8 cellular contexts compared by ENCODE assay signal in the genomic region with DNA sequence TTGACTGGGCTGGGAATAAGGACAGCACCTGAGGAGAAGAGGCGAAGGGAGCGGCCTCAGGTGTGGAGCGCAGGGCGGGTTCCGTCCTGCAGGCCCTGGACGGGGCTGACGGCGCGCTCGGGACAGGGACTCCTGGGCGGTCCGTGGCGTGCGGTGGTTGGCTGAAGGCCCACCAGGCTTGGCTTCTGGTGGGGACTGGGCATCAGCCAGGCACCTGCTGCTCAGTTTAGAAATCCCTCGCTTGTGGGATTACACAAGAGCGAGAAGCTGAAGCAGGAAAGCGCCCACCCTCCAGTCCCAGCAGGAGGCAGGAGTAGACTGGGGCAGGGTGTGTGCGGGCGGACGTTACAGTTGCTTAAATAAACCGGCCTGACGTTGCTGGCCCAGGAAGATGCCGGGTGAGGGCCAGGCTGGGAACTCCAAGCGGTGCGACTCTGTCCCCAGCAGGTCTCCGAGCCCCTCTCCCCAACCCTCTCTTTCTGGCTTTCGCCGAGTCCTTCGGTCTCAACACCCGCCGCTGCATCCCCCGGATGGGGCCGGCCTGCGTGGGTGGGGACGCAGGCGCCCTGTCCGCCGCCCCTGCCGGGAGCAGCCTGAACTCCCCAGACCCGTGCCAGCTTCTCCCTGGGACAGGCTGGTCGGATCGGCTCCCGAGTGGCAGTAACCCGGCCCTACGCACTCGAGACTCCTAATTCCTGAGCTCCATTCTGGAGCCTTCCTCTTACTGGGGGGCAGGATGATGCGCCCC. TPM values are rescaled to one million over a fixed set of nuclear protein-coding genes. Genes with fewer than 3 reads are reported as not detected.
A peak's percentile ranks its signal among the peaks of the same experiment; 100 is the strongest.
DNase-seq lines count a peak whose midpoint lies in the region; ATAC-seq and TF ChIP-seq lines count a peak whose summit lies in the region.

No MANE protein-coding gene starts in this region.

- in situ Hi-C loops in IMR-90 (cut with MboI; ENCODE audit: low sequenced_read_pairs) = no loop called here

- no peak overlapping the region for H3K18ac ChIP-seq in IMR-90 (ENCODE audit: low read depth, low read length)

- dilution Hi-C loops in IMR-90 (cut with HindIII; ENCODE audit: low sequenced_read_pairs, unreplicated experiment) = no loop called here

- no TSS peak for BruUV-seq in IMR-90 (replicated peaks; lab: Mats Ljungman, UMichigan)

- H3K79me1 ChIP-seq in IMR-90 (ENCODE audit: low read depth in 1 of 2, low read length in 2 of 2) = peaks cover 4 to 11% of the 10 kb centered on the region in 2 experiments; a peak in 3 of 4 replicates

- intact Hi-C loops in IMR-90 (cut with micrococcal nuclease) = loop anchor here (1.0 to 10.0 kb wide), 3 partner anchors 134 to 244 kb away; a partner anchor contains a TSS
- intact Hi-C loops in Right ventricle myocardium inferior (cut with DNase I) = loop anchor here (2.0 kb wide), 1 partner anchor 18 kb away; a partner anchor contains a TSS

- POLR2A ChIA-PET in IMR-90 (lab: Charles Lee; ENCODE audit: unreplicated experiment) = interaction anchor here (1.0 kb wide), 1 partner anchor 8 kb away, joined by 4 read pairs; a partner anchor contains a TSS

- H3K56ac ChIP-seq in IMR-90 (ENCODE audit: extremely low read depth, insufficient read depth, low read length) = no peak overlapping the region

- peaks cover 14% of the 10 kb centered on the region for H3K4me1 ChIP-seq in IMR-90 (ENCODE audit: control insufficient read depth, insufficient read depth, low read length)
- H3K4me1 ChIP-seq in parathyroid adenoma = peaks cover 19% of the 10 kb centered on the region

- peak overlapping the region; percentile 70 for H3K27ac Mint-ChIP-seq in activated naive CD8-positive, alpha-beta T cell

- H3K27ac ChIP-seq in IMR-90 (ENCODE audit: insufficient read depth, low read length) = peak overlapping the region; percentile 65; the same call in 1 of the 2 replicates
- peak overlapping the region; percentile 90 for H3K27ac ChIP-seq in parathyroid adenoma

- no peak overlapping the region for H2BK120ac ChIP-seq in IMR-90 (ENCODE audit: low read depth, low read length)

- H3K4me1 Mint-ChIP-seq in activated naive CD8-positive, alpha-beta T cell (ENCODE audit: low read depth) = peaks cover 31% of the 10 kb centered on the region

- H2AFZ ChIP-seq in IMR-90 (replicated peaks; ENCODE audit: low read length, poor library complexity) = peak overlapping the region; percentile 97
- H2AFZ ChIP-seq in parathyroid adenoma = peak overlapping the region; percentile 99

- H3K4me2 ChIP-seq in IMR-90 (ENCODE audit: low read depth, low read length) (peak overlapping the region; percentile 88), parathyroid adenoma (ENCODE audit: low read length) (peak overlapping the region; percentile 92)

- H4K5ac ChIP-seq in IMR-90 (ENCODE audit: low read depth, low read length) = no peak overlapping the region; the same call in 1 of the 2 replicates

- H3K4me3 ChIP-seq in IMR-90 (ENCODE audit: insufficient read depth, low read depth, low read length) (peak overlapping the region; percentile 81), parathyroid adenoma (ENCODE audit: low read depth, low read length) (peak overlapping the region; percentile 76)

- no peak overlapping the region; the same call in 1 of the 2 replicates for H4K91ac ChIP-seq in IMR-90 (ENCODE audit: insufficient read depth, low read depth, low read length)

- H3K9me3 ChIP-seq in IMR-90 (ENCODE audit: control insufficient read depth, insufficient read depth, low read length) (no peaks in the 10 kb centered on the region), parathyroid adenoma (ENCODE audit: control insufficient read depth, low read length) (no peaks in the 10 kb centered on the region)

- H3K9ac ChIP-seq in IMR-90 (ENCODE audit: low read depth, low read length) (peak overlapping the region; percentile 74), parathyroid adenoma (peak overlapping the region; percentile 89)

- no peak overlapping the region for H2BK20ac ChIP-seq in IMR-90 (ENCODE audit: low read depth, low read length)

- peak overlapping the region; percentile 28 for H2BK5ac ChIP-seq in IMR-90 (ENCODE audit: low read depth, low read length, poor library complexity, severe bottlenecking)

- H3K79me2 ChIP-seq in parathyroid adenoma = no peaks in the 10 kb centered on the region

- peak; percentile 63 for TF ChIP-seq RAD21 in IMR-90 (IDR thresholded peaks at IDR 0.05; ENCODE audit: low read length)

- H3K36me3 ChIP-seq in IMR-90 (ENCODE audit: control insufficient read depth, insufficient read depth, low read length) = peaks cover 16% of the 10 kb centered on the region
- H3K36me3 ChIP-seq in parathyroid adenoma (ENCODE audit: control insufficient read depth, insufficient read depth, low read length) = no peaks in the 10 kb centered on the region

- peak; percentile 20 for ATAC-seq in GM21526 (IDR thresholded peaks at IDR 0.05; ENCODE audit: low FRiP score, unreplicated experiment)
- peak; percentile 70 for ATAC-seq in IMR-90 (ENCODE audit: low read depth)
- ATAC-seq in Right ventricle myocardium inferior = peak; percentile 38
- ATAC-seq in HG03378 (IDR thresholded peaks at IDR 0.05; ENCODE audit: unreplicated experiment) = no peak

- peak; percentile 78 for DNase-seq in EH (ENCODE audit: low read depth)
- DNase-seq in IMR-90 = peak; percentile 76
- DNase-seq in SIG-M5 treated with dmso at 0.1 percent for 504 hours (lab: John Stamatoyannopoulos, UW; ENCODE audit: unreplicated experiment) = peak; percentile 95
- DNase-seq in Right ventricle myocardium inferior (ENCODE audit: missing footprints) = peak; percentile 79

- no peaks in the 10 kb centered on the region for H3K36me3 Mint-ChIP-seq in activated naive CD8-positive, alpha-beta T cell

- H3K27me3 ChIP-seq in IMR-90 (ENCODE audit: control insufficient read depth, insufficient read depth, low read length) (no peaks in the 10 kb centered on the region), parathyroid adenoma (ENCODE audit: control insufficient read depth, insufficient read depth, low read length) (no peaks in the 10 kb centered on the region)

- peak overlapping the region; percentile 47 to 77; a peak in 3 of 4 replicates for H4K8ac ChIP-seq in IMR-90 (ENCODE audit: low read depth in 2 of 2, low read length in 2 of 2)

- peak overlapping the region; percentile 28 for H3K4ac ChIP-seq in IMR-90 (ENCODE audit: low read depth, low read length)

- H3K14ac ChIP-seq in IMR-90 (replicated peaks; ENCODE audit: low read depth, low read length) = no peak overlapping the region

- H3K23ac ChIP-seq in IMR-90 (ENCODE audit: low read depth, low read length) = peak overlapping the region; percentile 77; the same call in 1 of the 2 replicates

- no peaks in the 10 kb centered on the region; the same call in none of the 2 replicates for H4K20me1 ChIP-seq in IMR-90 (ENCODE audit: insufficient read depth, low read length)

- H3K9me3 Mint-ChIP-seq in activated naive CD8-positive, alpha-beta T cell (ENCODE audit: low read depth) = no peaks in the 10 kb centered on the region

- no peak overlapping the region for H2BK15ac ChIP-seq in IMR-90 (ENCODE audit: low read depth, low read length)

- 0 out of 2 replicates have a peak, but pooled peaks cover 8% of the 10 kb centered on the region for H3K9me1 ChIP-seq in IMR-90 (ENCODE audit: insufficient read depth, low read length)

- peak overlapping the region; percentile 90 for H2AK9ac ChIP-seq in IMR-90 (replicated peaks; ENCODE audit: low read depth, low read length, poor library complexity)

- TF ChIP-seq CTCF in IMR-90 (conservative IDR thresholded peaks at IDR 0.05; ENCODE audit: low read depth, low read length) (peak; percentile 63), parathyroid adenoma (IDR thresholded peaks at IDR 0.05) (peak; percentile 24)

- peak; percentile 79; the same call in 1 of the 2 replicates for TF ChIP-seq POLR2A in IMR-90 (IDR thresholded peaks at IDR 0.05; ENCODE audit: low read depth, low read length)

- peak overlapping the region; percentile 88 for H3K4me3 Mint-ChIP-seq in activated naive CD8-positive, alpha-beta T cell

- CTCF ChIA-PET in IMR-90 (lab: Yijun Ruan, JAX) = interaction anchor here (0.6 to 3.2 kb wide), 14 partner anchors 9 to 140 kb away, joined by 3 to 18 read pairs (median 4); a partner anchor contains a TSS

- 2% methylated on average over 29 of the region's 47 CpGs; no CpG with 5 or more reads in 1 of the 2 experiments for WGBS in IMR-90 (ENCODE audit: extremely low coverage in 2 of 2, insufficient read length in 1 of 2), 2 experiments

- H2AK5ac ChIP-seq in IMR-90 (ENCODE audit: low read depth, low read length) = no peak overlapping the region

- no peaks in the 10 kb centered on the region for H3K27me3 Mint-ChIP-seq in activated naive CD8-positive, alpha-beta T cell

TF ChIP-seq in IMR-90, 13 proteins besides CTCF, POLR2A, EP300 and RAD21 (continues in another document):
- TF ChIP-seq RFX5 (IDR thresholded peaks at IDR 0.05; ENCODE audit: low read depth, low read length) (no peak), MXI1 (IDR thresholded peaks at IDR 0.05; ENCODE audit: borderline replicate concordance, low read depth, low read length) (no peak; the same call in 1 of the 2 replicates), RCOR1 (IDR thresholded peaks at IDR 0.05; ENCODE audit: insufficient replicate concordance, low read length) (peak; percentile 11), MAFK (IDR thresholded peaks at IDR 0.05; ENCODE audit: low read depth, low read length) (no peak), BHLHE40 (IDR thresholded peaks at IDR 0.05; ENCODE audit: low read depth, low read length) (peak; percentile 44; the same call in 1 of the 2 replicates), MAZ (IDR thresholded peaks at IDR 0.05; ENCODE audit: borderline replicate concordance, low read depth, low read length) (no peak; the same call in 1 of the 2 replicates)

RNA-seq across cellular contexts. Expression of a gene that starts 0.6 kb away (rescaled TPM):
- total RNA-seq in IMR-90 (2012; rRNA removed) (3.3 and 4.1 TPM in 2 replicates), Right ventricle myocardium inferior (15.1 TPM)
- polyA plus RNA-seq in IMR-90 (2012; rRNA removed) = 6.9 and 7.7 TPM in 2 replicates
- 7.9 and 11.1 TPM in 2 replicates for polyA plus RNA-seq in IMR-90 (2012; cell fraction: cytosol; rRNA removed)
- 5.9 and 6.9 TPM in 2 replicates for polyA plus RNA-seq in IMR-90 (2012; cell fraction: nucleus; rRNA removed; ENCODE audit: low replicate concordance)

RNA-seq across cellular contexts. Expression of a gene that starts 8.7 kb away (rescaled TPM):
- 55.9 and 62.5 TPM in 2 replicates for total RNA-seq in IMR-90 (2012; rRNA removed)
- 60.5 and 70.3 TPM in 2 replicates for polyA plus RNA-seq in IMR-90 (2012; rRNA removed)
- 35.4 and 53.8 TPM in 2 replicates for polyA plus RNA-seq in IMR-90 (2012; cell fraction: cytosol; rRNA removed)
- 22.2 and 34.6 TPM in 2 replicates for polyA plus RNA-seq in IMR-90 (2012; cell fraction: nucleus; rRNA removed; ENCODE audit: low replicate concordance)
- 123 TPM for total RNA-seq in Right ventricle myocardium inferior

RNA-seq across cellular contexts. Expression of a gene that starts 9.0 kb away (rescaled TPM):
- total RNA-seq in IMR-90 (2012; rRNA removed) (12.8 and 15.1 TPM in 2 replicates), Right ventricle myocardium inferior (25.1 TPM)
- 35.2 and 37.7 TPM in 2 replicates for polyA plus RNA-seq in IMR-90 (2012; rRNA removed)
- polyA plus RNA-seq in IMR-90 (2012; cell fraction: cytosol; rRNA removed) = 11.8 and 16.9 TPM in 2 replicates
- polyA plus RNA-seq in IMR-90 (2012; cell fraction: nucleus; rRNA removed; ENCODE audit: low replicate concordance) = 173 and 223 TPM in 2 replicates

RNA-seq across cellular contexts. Expression of a gene that starts 18.8 kb away (rescaled TPM):
- total RNA-seq in IMR-90 (2012; rRNA removed) (8.3 and 9.1 TPM in 2 replicates), Right ventricle myocardium inferior (19.5 TPM)
- 9.2 and 10.1 TPM in 2 replicates for polyA plus RNA-seq in IMR-90 (2012; rRNA removed)
- polyA plus RNA-seq in IMR-90 (2012; cell fraction: cytosol; rRNA removed) = 6.8 and 8.2 TPM in 2 replicates
- polyA plus RNA-seq in IMR-90 (2012; cell fraction: nucleus; rRNA removed; ENCODE audit: low replicate concordance) = 7.1 and 9.9 TPM in 2 replicates
